ENCODE assay signal across 8 cellular contexts in genomic region chr12:106245767-106246166, GRCh38. TPM values are rescaled to one million over a fixed set of nuclear protein-coding genes. Genes with fewer than 3 reads are reported as not detected.
DNase-seq lines count a peak whose midpoint lies in the region; ATAC-seq and TF ChIP-seq lines count a peak whose summit lies in the region.

No MANE protein-coding gene starts in this region.

- TF ChIP-seq EP300 in sigmoid colon (IDR thresholded peaks at IDR 0.05): no peak

- no peaks in the 10 kb centered on the region for H3K9me3 ChIP-seq in sigmoid colon

- WGBS in sigmoid colon, 2 donors: 14 to 56% methylated on average over 12 of the region's 12 CpGs

- H3K36me3 ChIP-seq in GM06990 (ENCODE audit: control insufficient read depth, insufficient read depth, low read length) (no peaks in the 10 kb centered on the region), sigmoid colon (peaks cover 0 to 11% (median 2%) of the 10 kb centered on the region in 4 donors)

- intact Hi-C loops in sigmoid colon (cut with DNase I): loop anchor here (2.0 to 5.0 kb wide), 4 partner anchors 19 to 1008 kb away; partner anchors contain the start of genes APPL2, POLR3B and TCP11L2

- H3K27ac ChIP-seq in foreskin keratinocyte: peak overlapping the region; percentile 58
- peak overlapping the region; percentile 98 to 100 (median 98) for H3K27ac ChIP-seq in sigmoid colon

- TF ChIP-seq POLR2A in sigmoid colon (IDR thresholded peaks at IDR 0.05): no peak

- TF ChIP-seq CTCF in GM06990 (IDR thresholded peaks at IDR 0.05; ENCODE audit: insufficient read depth, low read length, poor library complexity, severe bottlenecking): no peak
- TF ChIP-seq CTCF in foreskin keratinocyte (conservative IDR thresholded peaks at IDR 0.05): no peak
- no peak for TF ChIP-seq CTCF in sigmoid colon (IDR thresholded peaks at IDR 0.05)

- peak; percentile 50 for ATAC-seq in foreskin keratinocyte
- no peak for ATAC-seq in HG03095 (IDR thresholded peaks at IDR 0.05; ENCODE audit: unreplicated experiment)

- DNase-seq in GM06990 (ENCODE audit: extremely low read depth, insufficient read length) (no peak), RPMI7951 (ENCODE audit: low read depth) (peak; percentile 78), foreskin keratinocyte (peak; percentile 73 to 82), sigmoid colon (peak; percentile 81), NCI-H82 treated with DMSO at 0.1 percent for 48 hours (lab: John Stamatoyannopoulos, UW; ENCODE audit: unreplicated experiment) (no peak), medulla oblongata (ENCODE audit: extremely low spot score) (no peak)
- DNase-seq in stimulated activated naive CD4-positive, alpha-beta T cell treated with Interleukin-2 at 50 U/mL for 16 hours (lab: John Stamatoyannopoulos, UW): no peak

- peaks cover 5% of the 10 kb centered on the region for H3K4me1 ChIP-seq in foreskin keratinocyte
- H3K4me1 ChIP-seq in sigmoid colon: peaks cover 0 to 47% (median 43%) of the 10 kb centered on the region in 4 donors

- H3K4me3 ChIP-seq in GM06990 (replicated peaks; ENCODE audit: low read depth, low read length): peak overlapping the region; percentile 85
- H3K4me3 ChIP-seq in sigmoid colon: peak overlapping the region in 3 of 4 donors; percentile 84 to 92 (median 92)

- H3K27me3 ChIP-seq in GM06990 (replicated peaks; ENCODE audit: control insufficient read depth, insufficient read depth, low read length): no peaks in the 10 kb centered on the region
- no peaks in the 10 kb centered on the region for H3K27me3 ChIP-seq in foreskin keratinocyte
- H3K27me3 ChIP-seq in sigmoid colon: no peaks in the 10 kb centered on the region

RNA-seq across cellular contexts. Expression of gene CKAP4, which starts 2.1 kb away (rescaled TPM):
- total RNA-seq in RPMI7951 (2014; rRNA removed; shearing (Covaris generic)): 61.0 and 67.1 TPM in 2 replicates
- total RNA-seq in foreskin keratinocyte: 119 and 121 TPM in 2 replicates
- 91.0 and 94.9 TPM in 2 replicates for polyA plus RNA-seq in foreskin keratinocyte
- 10 to 100 TPM; 23.2 to 35.7 (median 25.5) TPM for total RNA-seq in sigmoid colon
- polyA plus RNA-seq in sigmoid colon: 10 to 100 TPM in 2 of 3 donors, 1 to 10 TPM in 1; 9.2 to 49.1 (median 11.4) TPM

RNA-seq across cellular contexts. Expression of gene TCP11L2, which starts 56.8 kb away (rescaled TPM):
- 3.4 and 5.5 TPM in 2 replicates for total RNA-seq in RPMI7951 (2014; rRNA removed; shearing (Covaris generic))
- total RNA-seq in foreskin keratinocyte: 4.1 and 5.9 TPM in 2 replicates
- 0.39 and 0.57 TPM in 2 replicates for polyA plus RNA-seq in foreskin keratinocyte
- 10 to 100 TPM; 38.4 to 53.5 (median 49.3) TPM for total RNA-seq in sigmoid colon
- polyA plus RNA-seq in sigmoid colon: 1 to 10 TPM; 3.0 to 9.5 (median 9.3) TPM

Comparison
In these comparisons a context has a peak if more than half of its experiments do, and no peak if none do; other contexts are left out.
1. DNase-seq: peak in RPMI7951 (single experiment), foreskin keratinocyte (2 of 2) and sigmoid colon (single experiment); none in GM06990 (single experiment), NCI-H82 treated with DMSO at 0.1 percent for 48 hours (single experiment), stimulated activated naive CD4-positive, alpha-beta T cell treated with Interleukin-2 at 50 U/mL for 16 hours (single experiment) and medulla oblongata (single experiment).